ENCODE assay signal across 14 cellular contexts in genomic region chr20:48850257-48850656, GRCh38. TPM values are rescaled to one million over a fixed set of nuclear protein-coding genes. Genes with fewer than 3 reads are reported as not detected.
DNase-seq lines count a peak whose midpoint lies in the region; ATAC-seq and TF ChIP-seq lines count a peak whose summit lies in the region.
"Had no signal": no experiment of that assay in that cellular context is flagged by ENCODE, and none has a peak within 500 bp of the region (broad histone marks: within the 10 kb centered on the region; RNA-seq: fewer than 3 reads in every experiment).

No MANE protein-coding gene starts in this region.

- H3K4me3 Mint-ChIP-seq in activated CD8-positive, alpha-beta memory T cell treated with anti-CD3 and anti-CD28 coated beads, Interleukin-2, amount 10 ng/mL, durations not matched to agents 7 days and 5 days, result no peak overlapping the region
- H3K4me3 Mint-ChIP-seq: CD8-positive, alpha-beta T cell had no signal

- no peak overlapping the region for H3K9ac ChIP-seq in SK-N-MC (ENCODE audit: insufficient read length)

- POLR2A ChIA-PET in A673 (lab: Charles Lee; ENCODE audit: low non-redundant PET), result interaction anchor here (0.6 kb wide), 1 partner anchor 25 kb away, joined by 4 read pairs; no protein-coding TSS in a partner anchor

- DNase-seq in A673 (ENCODE audit: low spot score) (no peak), COR-L47 (lab: John Stamatoyannopoulos, UW) (peak; percentile 60), SK-N-MC (ENCODE audit: low read depth, low spot score) (no peak), right lobe of liver (peak; percentile 70 to 89 (median 71)), GF-D8 (lab: John Stamatoyannopoulos, UW) (no peak), lower lobe of right lung (no peak)
- no peak for DNase-seq in activated CD8-positive, alpha-beta memory T cell treated with anti-CD3 and anti-CD28 coated beads, Interleukin-2, amount 10 ng/mL, durations not matched to agents 7 days and 5 days
- DNase-seq: CD8-positive, alpha-beta T cell; DMS79; GOT3; KG1; NCI-H748 treated with DMSO at 0.1 percent for 48 hours; PC-3 had no signal

- H3K9me3 ChIP-seq in A673 (ENCODE audit: low read depth, low read length, poor library complexity, severe bottlenecking) (no peaks in the 10 kb centered on the region), SK-N-MC (ENCODE audit: low read depth, low read length) (no peaks in the 10 kb centered on the region), right lobe of liver (no peaks in the 10 kb centered on the region), lower lobe of right lung (no peaks in the 10 kb centered on the region)

- peak overlapping the region; percentile 45 for H3K27ac ChIP-seq in A673 (ENCODE audit: low read depth, low read length, poor library complexity, severe bottlenecking)
- H3K27ac ChIP-seq in SK-N-MC, result peak overlapping the region; percentile 17; the same call in 1 of the 2 replicates
- H3K27ac ChIP-seq in right lobe of liver, result peak overlapping the region in 2 of 3 donors; percentile 55 to 64
- H3K27ac ChIP-seq in lower lobe of right lung, result no peak overlapping the region

- peaks cover 27% of the 10 kb centered on the region for H3K4me1 ChIP-seq in A673 (ENCODE audit: insufficient read depth, low read length, poor library complexity, severe bottlenecking)
- peaks cover 0 to 35% (median 11%) of the 10 kb centered on the region in 4 donors for H3K4me1 ChIP-seq in right lobe of liver
- H3K4me1 ChIP-seq in lower lobe of right lung, result no peaks in the 10 kb centered on the region

- H3K4me1 Mint-ChIP-seq in activated CD8-positive, alpha-beta memory T cell treated with anti-CD3 and anti-CD28 coated beads, Interleukin-2, amount 10 ng/mL, durations not matched to agents 7 days and 5 days, result peaks cover 15% of the 10 kb centered on the region

- TF ChIP-seq CTCF in A673 (conservative IDR thresholded peaks at IDR 0.05; ENCODE audit: low read depth, low read length) (no peak), right lobe of liver (IDR thresholded peaks at IDR 0.05) (no peak), lower lobe of right lung (IDR thresholded peaks at IDR 0.05) (no peak)

- H3K36me3 ChIP-seq in A673 (ENCODE audit: insufficient read depth, low read length, poor library complexity, severe bottlenecking) (no peaks in the 10 kb centered on the region), SK-N-MC (ENCODE audit: insufficient read depth, low read length) (no peaks in the 10 kb centered on the region), right lobe of liver (no peaks in the 10 kb centered on the region), lower lobe of right lung (no peaks in the 10 kb centered on the region)

- H3K9me3 Mint-ChIP-seq in activated CD8-positive, alpha-beta memory T cell treated with anti-CD3 and anti-CD28 coated beads, Interleukin-2, amount 10 ng/mL, durations not matched to agents 7 days and 5 days (ENCODE audit: low read depth), result no peaks in the 10 kb centered on the region
- H3K9me3 Mint-ChIP-seq: CD8-positive, alpha-beta T cell had no signal

- no TSS peak for BruUV-seq in A673 (replicated peaks; lab: Mats Ljungman, UMichigan)

- no peak for TF ChIP-seq POLR2A in right lobe of liver (IDR thresholded peaks at IDR 0.05)

- CTCF ChIA-PET in A673 (lab: Charles Lee), result no interaction called here
- CTCF ChIA-PET in activated CD8-positive, alpha-beta memory T cell treated with anti-CD3 and anti-CD28 coated beads, Interleukin-2, amount 10 ng/mL, durations not matched to agents 7 days and 5 days (lab: Charles Lee), result interaction anchor here (1.2 kb wide), 1 partner anchor 55 kb away, joined by 3 read pairs; no protein-coding TSS in a partner anchor

- intact Hi-C loops in A673 (cut with micrococcal nuclease; ENCODE audit: unreplicated experiment) (no loop called here), right lobe of liver (cut with DNase I) (no loop called here), lower lobe of right lung (cut with DNase I) (no loop called here)

- no peaks in the 10 kb centered on the region for H3K27me3 ChIP-seq in A673 (replicated peaks; ENCODE audit: insufficient read depth, low read depth, low read length, poor library complexity)
- no peaks in the 10 kb centered on the region for H3K27me3 ChIP-seq in right lobe of liver
- peaks cover 18% of the 10 kb centered on the region for H3K27me3 ChIP-seq in lower lobe of right lung (ENCODE audit: low read depth)

- H3K36me3 Mint-ChIP-seq in activated CD8-positive, alpha-beta memory T cell treated with anti-CD3 and anti-CD28 coated beads, Interleukin-2, amount 10 ng/mL, durations not matched to agents 7 days and 5 days, result no peaks in the 10 kb centered on the region
- H3K36me3 Mint-ChIP-seq: CD8-positive, alpha-beta T cell had no signal

- no peak overlapping the region for H3K4me3 ChIP-seq in A673 (ENCODE audit: low read depth, low read length, poor library complexity, severe bottlenecking)
- no peak overlapping the region for H3K4me3 ChIP-seq in SK-N-MC
- no peak overlapping the region for H3K4me3 ChIP-seq in right lobe of liver
- no peak overlapping the region for H3K4me3 ChIP-seq in lower lobe of right lung

- peaks cover 2% of the 10 kb centered on the region for H3K27me3 Mint-ChIP-seq in activated CD8-positive, alpha-beta memory T cell treated with anti-CD3 and anti-CD28 coated beads, Interleukin-2, amount 10 ng/mL, durations not matched to agents 7 days and 5 days

- peak; percentile 86 to 91 (median 88) for ATAC-seq in right lobe of liver
- ATAC-seq in GM18907 (IDR thresholded peaks at IDR 0.05; ENCODE audit: unreplicated experiment), result no peak
- no peak for ATAC-seq in lower lobe of right lung
- no peak for ATAC-seq in activated CD8-positive, alpha-beta memory T cell treated with anti-CD3 and anti-CD28 coated beads, Interleukin-2, amount 10 ng/mL, durations not matched to agents 7 days and 5 days
- ATAC-seq: CD8-positive, alpha-beta T cell; PC-3 had no signal

- no peak overlapping the region for H3K27ac Mint-ChIP-seq in activated CD8-positive, alpha-beta memory T cell treated with anti-CD3 and anti-CD28 coated beads, Interleukin-2, amount 10 ng/mL, durations not matched to agents 7 days and 5 days
- H3K27ac Mint-ChIP-seq: CD8-positive, alpha-beta T cell had no signal

- WGBS in right lobe of liver (ENCODE audit: insufficient coverage, low coverage, low lambda C conversion rate, missing lambda C conversion rate), result 14% methylated on average over 7 of the region's 7 CpGs

RNA-seq across cellular contexts. Expression of gene PREX1, which starts 22.5 kb away (rescaled TPM):
- total RNA-seq in A673 (2021) (145 and 174 TPM in 2 replicates), right lobe of liver (10 to 100 TPM in 2 of 6 experiments, 1 to 10 TPM in 4; 4.4 to 11.1 (median 8.7) TPM), lower lobe of right lung (78.2 TPM)
- total RNA-seq in activated CD8-positive, alpha-beta memory T cell treated with anti-CD3 and anti-CD28 coated beads, Interleukin-2, amount 10 ng/mL, durations not matched to agents 7 days and 5 days, result 100 to 1,000 TPM; 130 to 156 TPM

Comparison
In these comparisons a context has a peak if more than half of its experiments do, and no peak if none do; other contexts are left out.
1. DNase-seq: peak in COR-L47 (single experiment) and right lobe of liver (3 of 3); none in A673 (single experiment), SK-N-MC (single experiment), GF-D8 (single experiment), lower lobe of right lung (single experiment) and activated CD8-positive, alpha-beta memory T cell treated with anti-CD3 and anti-CD28 coated beads, Interleukin-2, amount 10 ng/mL, durations not matched to agents 7 days and 5 days (single experiment).
2. ATAC-seq: peak in right lobe of liver (4 of 4); none in GM18907 (single experiment), lower lobe of right lung (0 of 2) and activated CD8-positive, alpha-beta memory T cell treated with anti-CD3 and anti-CD28 coated beads, Interleukin-2, amount 10 ng/mL, durations not matched to agents 7 days and 5 days (single experiment).